Comparison of ENCODE assay signal across 1 cellular context in genomic region chr3:147380271-147380995, GRCh38.
A peak's percentile ranks its signal among the peaks of the same experiment; 100 is the strongest.
TF ChIP-seq lines count a peak whose summit lies in the region.

No MANE protein-coding gene starts in this region.

TF ChIP-seq in H1, 55 proteins besides CTCF, POLR2A, EP300 and RAD21 (continued from another document):
- TF ChIP-seq MAFK (IDR thresholded peaks at IDR 0.05; ENCODE audit: low read depth, low read length) (no peak), MAX (IDR thresholded peaks at IDR 0.05) (peak; percentile 90), FOSL1 (IDR thresholded peaks at IDR 0.05; ENCODE audit: insufficient read depth, low read depth, low read length) (no peak), KDM5A (IDR thresholded peaks at IDR 0.05; ENCODE audit: low read length) (no peak), EZH2 (IDR thresholded peaks at IDR 0.05; ENCODE audit: low read depth, low read length, severe bottlenecking) (peak; percentile 54), CHD7 (IDR thresholded peaks at IDR 0.05; ENCODE audit: insufficient replicate concordance, low read length) (no peak), SUZ12 (IDR thresholded peaks at IDR 0.05; ENCODE audit: low read length) (peak; percentile 52), ASH2L (IDR thresholded peaks at IDR 0.05; ENCODE audit: low read length) (no peak), E2F6 (IDR thresholded peaks at IDR 0.05) (peak; percentile 95), CHD2 (IDR thresholded peaks at IDR 0.05; ENCODE audit: low read length) (no peak), TCF12 (IDR thresholded peaks at IDR 0.05; ENCODE audit: low read depth, low read length) (no peak), RFX5 (IDR thresholded peaks at IDR 0.05; ENCODE audit: borderline replicate concordance, low read depth, low read length) (no peak), GABPA (IDR thresholded peaks at IDR 0.05; ENCODE audit: borderline replicate concordance, insufficient read depth, low read length) (no peak), EGR1 (IDR thresholded peaks at IDR 0.05; ENCODE audit: borderline replicate concordance, low read depth, low read length) (no peak), RNF2 (IDR thresholded peaks at IDR 0.05; ENCODE audit: borderline replicate concordance, low read depth, low read length, missing control alignments, poor library complexity, severe bottlenecking) (no peak)
